ENCODE assay signal across 8 cellular contexts in genomic region chr15:75043509-75044257, GRCh38. TPM values are rescaled to one million over a fixed set of nuclear protein-coding genes. Genes with fewer than 3 reads are reported as not detected.
DNase-seq lines count a peak whose midpoint lies in the region; ATAC-seq and TF ChIP-seq lines count a peak whose summit lies in the region.

No MANE protein-coding gene starts in this region.

- no peak overlapping the region for H3K4me3 ChIP-seq in mammary epithelial cell (replicated peaks in 1 of 3; ENCODE audit: insufficient read depth in 1 of 3, low read depth in 2 of 3, low read length in 3 of 3)

- in situ Hi-C loops in mammary epithelial cell (cut with MboI; ENCODE audit: low sequenced_read_pairs in 2 of 2): no loop called here

- no peaks in the 10 kb centered on the region for H3K36me3 ChIP-seq in mammary epithelial cell (ENCODE audit: insufficient read depth, low read length)

- CTCF ChIA-PET in activated naive CD4-positive, alpha-beta T cell treated with anti-CD3 and anti-CD28 coated beads, Interleukin-2, amount 10 ng/mL, durations not matched to agents 7 days and 5 days (lab: Charles Lee): interaction anchor here (0.7 to 5.1 kb wide), 21 partner anchors 10 to 555 kb away, joined by 3 to 66 read pairs (median 4); partner anchors contain the start of gene C15orf39
- CTCF ChIA-PET in mammary epithelial cell (lab: Charles Lee; ENCODE audit: low non-redundant PET): interaction anchor here (0.5 to 0.6 kb wide), 2 partner anchors 64 to 161 kb away, joined by 3 to 10 read pairs; no protein-coding TSS in a partner anchor

- no peaks in the 10 kb centered on the region for H3K27me3 Mint-ChIP-seq in activated naive CD4-positive, alpha-beta T cell treated with anti-CD3 and anti-CD28 coated beads, Interleukin-2, amount 10 ng/mL, durations not matched to agents 7 days and 5 days

- H3K4me1 Mint-ChIP-seq in activated naive CD4-positive, alpha-beta T cell treated with anti-CD3 and anti-CD28 coated beads, Interleukin-2, amount 10 ng/mL, durations not matched to agents 7 days and 5 days: peaks cover 62% of the 10 kb centered on the region
- H3K4me1 Mint-ChIP-seq in stimulated activated effector memory CD8-positive, alpha-beta T cell treated with anti-CD3 and anti-CD28 coated beads, Interleukin-12 subunit alpha, Interleukin-12 subunit beta, amount 100 ng/mL, for 72 hours: peaks cover 78% of the 10 kb centered on the region

- H3K27ac Mint-ChIP-seq in activated naive CD4-positive, alpha-beta T cell treated with anti-CD3 and anti-CD28 coated beads, Interleukin-2, amount 10 ng/mL, durations not matched to agents 7 days and 5 days: peak overlapping the region; percentile 85
- H3K27ac Mint-ChIP-seq in stimulated activated effector memory CD8-positive, alpha-beta T cell treated with anti-CD3 and anti-CD28 coated beads, Interleukin-12 subunit alpha, Interleukin-12 subunit beta, amount 100 ng/mL, for 72 hours: peak overlapping the region; percentile 69

- H3K4me1 ChIP-seq in mammary epithelial cell (ENCODE audit: insufficient read depth, low read length): peaks cover 23% of the 10 kb centered on the region

- H4K20me1 ChIP-seq in mammary epithelial cell (ENCODE audit: insufficient read depth, low read length): no peaks in the 10 kb centered on the region

- H3K27me3 ChIP-seq in mammary epithelial cell (ENCODE audit: insufficient read depth, low read length) (no peaks in the 10 kb centered on the region), layer of hippocampus (ENCODE audit: control insufficient read depth, insufficient read depth, low read length) (no peaks in the 10 kb centered on the region)

- intact Hi-C loops in mammary epithelial cell (cut with micrococcal nuclease): loop anchor here (1.0 kb wide), 1 partner anchor 161 kb away; no protein-coding TSS in a partner anchor

- peak; percentile 30 to 66 for TF ChIP-seq CTCF in mammary epithelial cell (conservative IDR thresholded peaks at IDR 0.05 in 1 of 2, IDR thresholded peaks at IDR 0.05 in 1 of 2; ENCODE audit: extremely low read depth in 1 of 2, insufficient read depth in 1 of 2, low read depth in 1 of 2, low read length in 2 of 2)

- H3K9ac ChIP-seq in mammary epithelial cell (ENCODE audit: insufficient read depth, low read length): no peak overlapping the region

- no TSS peak for BruUV-seq in mammary epithelial cell (replicated peaks; lab: Mats Ljungman, UMichigan)

- no peak for DNase-seq in activated naive CD4-positive, alpha-beta T cell treated with anti-CD3 and anti-CD28 coated beads, Interleukin-2, amount 10 ng/mL, durations not matched to agents 7 days and 5 days
- DNase-seq in activated naive CD4-positive, alpha-beta T cell (lab: John Stamatoyannopoulos, UW): no peak
- DNase-seq in NCI-H226: peak; percentile 100
- DNase-seq in mammary epithelial cell: peak; percentile 88
- no peak for DNase-seq in stimulated activated effector memory CD8-positive, alpha-beta T cell treated with anti-CD3 and anti-CD28 coated beads, Interleukin-12 subunit alpha, Interleukin-12 subunit beta, amount 100 ng/mL, for 72 hours (ENCODE audit: low spot score in 2 of 2)
- DNase-seq in cerebellar nuclear complex (lab: John Stamatoyannopoulos, UW): no peak

- dilution Hi-C loops in mammary epithelial cell (cut with HindIII; ENCODE audit: low sequenced_read_pairs): no loop called here

- H3K36me3 Mint-ChIP-seq in activated naive CD4-positive, alpha-beta T cell treated with anti-CD3 and anti-CD28 coated beads, Interleukin-2, amount 10 ng/mL, durations not matched to agents 7 days and 5 days: peaks cover 6% of the 10 kb centered on the region
- peaks cover 7% of the 10 kb centered on the region for H3K36me3 Mint-ChIP-seq in stimulated activated effector memory CD8-positive, alpha-beta T cell treated with anti-CD3 and anti-CD28 coated beads, Interleukin-12 subunit alpha, Interleukin-12 subunit beta, amount 100 ng/mL, for 72 hours

- peak; percentile 29 for ATAC-seq in HG02763 (IDR thresholded peaks at IDR 0.05; ENCODE audit: unreplicated experiment)
- ATAC-seq in stimulated activated effector memory CD8-positive, alpha-beta T cell treated with anti-CD3 and anti-CD28 coated beads, Interleukin-12 subunit alpha, Interleukin-12 subunit beta, amount 100 ng/mL, for 72 hours: no peak

- H3K9me3 Mint-ChIP-seq in activated naive CD4-positive, alpha-beta T cell treated with anti-CD3 and anti-CD28 coated beads, Interleukin-2, amount 10 ng/mL, durations not matched to agents 7 days and 5 days: no peaks in the 10 kb centered on the region
- no peaks in the 10 kb centered on the region for H3K9me3 Mint-ChIP-seq in stimulated activated effector memory CD8-positive, alpha-beta T cell treated with anti-CD3 and anti-CD28 coated beads, Interleukin-12 subunit alpha, Interleukin-12 subunit beta, amount 100 ng/mL, for 72 hours

- H3K27ac ChIP-seq in mammary epithelial cell (ENCODE audit: insufficient read depth, low read depth, low read length) (no peak overlapping the region), layer of hippocampus (ENCODE audit: low read depth, low read length) (peak overlapping the region; percentile 82)

- H3K4me2 ChIP-seq in mammary epithelial cell (ENCODE audit: insufficient read depth, low read depth, low read length): peak overlapping the region; percentile 52

- no peak overlapping the region for H3K4me3 Mint-ChIP-seq in activated naive CD4-positive, alpha-beta T cell treated with anti-CD3 and anti-CD28 coated beads, Interleukin-2, amount 10 ng/mL, durations not matched to agents 7 days and 5 days
- peak overlapping the region; percentile 53 for H3K4me3 Mint-ChIP-seq in stimulated activated effector memory CD8-positive, alpha-beta T cell treated with anti-CD3 and anti-CD28 coated beads, Interleukin-12 subunit alpha, Interleukin-12 subunit beta, amount 100 ng/mL, for 72 hours

- 39% methylated on average over 13 of the region's 20 CpGs for WGBS in mammary epithelial cell (ENCODE audit: low coverage, missing lambda C conversion rate)

- peak overlapping the region; percentile 62 for H2AFZ ChIP-seq in mammary epithelial cell (ENCODE audit: low read depth, low read length)

- no peaks in the 10 kb centered on the region for H3K79me2 ChIP-seq in mammary epithelial cell (ENCODE audit: insufficient read depth, low read length)

- H3K9me3 ChIP-seq in mammary epithelial cell (replicated peaks; ENCODE audit: insufficient read depth, low read length): no peaks in the 10 kb centered on the region

RNA-seq across cellular contexts. Expression of gene PPCDC, which starts 20.3 kb away (rescaled TPM):
- total RNA-seq in mammary epithelial cell: 10 to 100 TPM in 1 of 2 donors, 1 to 10 TPM in 1; 8.2 to 20.9 TPM
- polyA plus RNA-seq in mammary epithelial cell: 23.0 TPM
- polyA minus RNA-seq in mammary epithelial cell: 11.3 TPM

RNA-seq across cellular contexts. Expression of gene SCAMP5, which starts 48.3 kb away (rescaled TPM):
- total RNA-seq in mammary epithelial cell: 1 to 10 TPM; 1.1 to 1.3 TPM
- polyA plus RNA-seq in mammary epithelial cell: 0.91 TPM
- 2.1 TPM for polyA minus RNA-seq in mammary epithelial cell

Comparison
In these comparisons a context has a peak if more than half of its experiments do, and no peak if none do; other contexts are left out.
1. DNase-seq: peak in NCI-H226 (single experiment) and mammary epithelial cell (single experiment); none in activated naive CD4-positive, alpha-beta T cell treated with anti-CD3 and anti-CD28 coated beads, Interleukin-2, amount 10 ng/mL, durations not matched to agents 7 days and 5 days (single experiment), activated naive CD4-positive, alpha-beta T cell (0 of 4), stimulated activated effector memory CD8-positive, alpha-beta T cell treated with anti-CD3 and anti-CD28 coated beads, Interleukin-12 subunit alpha, Interleukin-12 subunit beta, amount 100 ng/mL, for 72 hours (0 of 2) and cerebellar nuclear complex (0 of 2).